Comparison of ENCODE assay signal across 15 cellular contexts in the genomic region with DNA sequence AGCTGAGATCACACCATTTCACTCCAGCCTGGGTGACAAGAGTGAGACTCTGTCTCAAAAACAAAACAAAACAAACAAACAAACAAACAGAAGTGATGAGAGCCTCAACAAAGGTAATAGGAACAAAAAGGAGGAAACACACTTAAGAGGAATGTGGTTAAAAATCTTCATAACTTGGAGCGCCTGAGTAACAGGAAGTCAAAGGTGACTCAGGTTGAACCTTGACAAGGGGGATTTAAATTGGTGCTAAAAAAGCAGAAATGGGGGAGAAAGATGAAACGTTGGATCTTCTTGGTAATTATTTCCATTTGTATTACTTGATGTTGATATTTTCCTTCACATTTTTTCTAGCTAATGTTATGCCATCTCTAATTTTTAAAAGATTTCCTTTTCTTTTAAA.
"Had no signal": no experiment of that assay in that cellular context is flagged by ENCODE, and none has a peak within 500 bp of the region (broad histone marks: within the 10 kb centered on the region; RNA-seq: fewer than 3 reads in every experiment).

No MANE protein-coding gene starts in this region.

- H3K36me3 Mint-ChIP-seq: activated naive CD8-positive, alpha-beta T cell treated with anti-CD3 and anti-CD28 coated beads for 36 hours; brain; neural progenitor cell had no signal

- H3K27me3 Mint-ChIP-seq: activated CD4-positive, alpha-beta T cell treated with anti-CD3 and anti-CD28 coated beads, Interleukin-2, amount 10 ng/mL, durations not matched to agents 7 days and 5 days; activated naive CD8-positive, alpha-beta T cell treated with anti-CD3 and anti-CD28 coated beads for 36 hours; stimulated activated naive CD8-positive, alpha-beta T cell treated with anti-CD3 and anti-CD28 coated beads, Interleukin-15, Interleukin-2, amounts not matched to agents 100 ng/mL and 50 ng/mL, for 24 hours had no signal

- H3K4me3 ChIP-seq: neural progenitor cell, psoas muscle, right lobe of liver, smooth muscle cell, suprapubic skin had no signal

- H3K9ac ChIP-seq: neural progenitor cell had no signal

- H3K27me3 ChIP-seq: neural progenitor cell, right lobe of liver, suprapubic skin had no signal

- H3K4me1 ChIP-seq: psoas muscle, right lobe of liver had no signal

- H3K27ac Mint-ChIP-seq: activated CD4-positive, alpha-beta T cell treated with anti-CD3 and anti-CD28 coated beads, Interleukin-2, amount 10 ng/mL, durations not matched to agents 7 days and 5 days; activated naive CD8-positive, alpha-beta T cell treated with anti-CD3 and anti-CD28 coated beads for 36 hours; neural progenitor cell; stimulated activated naive CD8-positive, alpha-beta T cell treated with anti-CD3 and anti-CD28 coated beads, Interleukin-15, Interleukin-2, amounts not matched to agents 100 ng/mL and 50 ng/mL, for 24 hours had no signal

- H3K9me3 ChIP-seq: psoas muscle, right lobe of liver, suprapubic skin had no signal

- ATAC-seq: psoas muscle, right lobe of liver had no signal

- DNase-seq: activated CD4-positive, alpha-beta T cell treated with anti-CD3 and anti-CD28 coated beads, Interleukin-2, amount 10 ng/mL, durations not matched to agents 7 days and 5 days; activated naive CD8-positive, alpha-beta T cell treated with anti-CD3 and anti-CD28 coated beads for 36 hours; amygdala; cerebellar nuclear complex; hippocampal formation; kidney; psoas muscle; right lobe of liver; stimulated activated CD4-positive, alpha-beta T cell treated with anti-CD3 and anti-CD28 coated beads, Interleukin-4, amount 100 ng/mL, for 4 hours; stimulated activated CD8-positive, alpha-beta memory T cell treated with anti-CD3 and anti-CD28 coated beads, Interleukin-4, amount 100 ng/mL, for 48 hours had no signal

- H3K4me2 ChIP-seq: smooth muscle cell had no signal

- H3K9me3 Mint-ChIP-seq: activated CD4-positive, alpha-beta T cell treated with anti-CD3 and anti-CD28 coated beads, Interleukin-2, amount 10 ng/mL, durations not matched to agents 7 days and 5 days; activated naive CD8-positive, alpha-beta T cell treated with anti-CD3 and anti-CD28 coated beads for 36 hours; brain; neural progenitor cell had no signal

- H3K36me3 ChIP-seq: neural progenitor cell, right lobe of liver, suprapubic skin had no signal

- H3K27ac ChIP-seq: neural progenitor cell, psoas muscle, right lobe of liver, suprapubic skin had no signal

- H3K4me3 Mint-ChIP-seq: activated CD4-positive, alpha-beta T cell treated with anti-CD3 and anti-CD28 coated beads, Interleukin-2, amount 10 ng/mL, durations not matched to agents 7 days and 5 days; activated naive CD8-positive, alpha-beta T cell treated with anti-CD3 and anti-CD28 coated beads for 36 hours; brain; neural progenitor cell; stimulated activated naive CD8-positive, alpha-beta T cell treated with anti-CD3 and anti-CD28 coated beads, Interleukin-15, Interleukin-2, amounts not matched to agents 100 ng/mL and 50 ng/mL, for 24 hours had no signal
